In genomic region chr2:123785332-123785731, GRCh38 we compare ENCODE assay signal across 8 cellular contexts.
"Had no signal": no experiment of that assay in that cellular context is flagged by ENCODE, and none has a peak within 500 bp of the region (broad histone marks: within the 10 kb centered on the region; RNA-seq: fewer than 3 reads in every experiment).

No MANE protein-coding gene starts in this region.

- H3K4me3 ChIP-seq: GM12878 had no signal

- ATAC-seq: GM12878 had no signal

- DNase-seq: GDM1, GF-D8 had no signal

- FAIRE-seq: G401.6, GM12878, GM12891, GM12892, GM18507, GM19239 had no signal
